In genomic region chr14:68979722-68980552, GRCh38 we compare ENCODE assay signal across 8 cellular contexts. TPM values are rescaled to one million over a fixed set of nuclear protein-coding genes. Genes with fewer than 3 reads are reported as not detected.
A peak's percentile ranks its signal among the peaks of the same experiment; 100 is the strongest.
DNase-seq lines count a peak whose midpoint lies in the region; ATAC-seq, FAIRE-seq and TF ChIP-seq lines count a peak whose summit lies in the region.

No MANE protein-coding gene starts in this region.

- 23% methylated on average over 35 of the region's 48 CpGs for WGBS in A549 (ENCODE audit: missing lambda C conversion rate)
- WGBS in transverse colon (ENCODE audit: low coverage in 1 of 2), 2 donors = 17 to 28% methylated on average over 6 to 32 of the region's 48 CpGs

- DNase-seq in A549 (ENCODE audit: low read depth in 1 of 2, low spot score in 1 of 2) = peak; percentile 36 to 59
- DNase-seq in GM12864 (ENCODE audit: low read depth) = no peak
- DNase-seq in OCI-M1 (lab: John Stamatoyannopoulos, UW) = peak; percentile 31
- peak in 1 of 2 donors; percentile 15 for DNase-seq in memory B cell (ENCODE audit: low spot score in 2 of 2)
- peak; percentile 61 for DNase-seq in transverse colon

- peak; percentile 34 to 54 for ATAC-seq in A549
- ATAC-seq in memory B cell (ENCODE audit: low read depth) = no peak
- no peak for ATAC-seq in HG02798 (IDR thresholded peaks at IDR 0.05; ENCODE audit: poor library complexity, unreplicated experiment)
- ATAC-seq in GM21723 (IDR thresholded peaks at IDR 0.05; ENCODE audit: unreplicated experiment) = no peak

- in situ Hi-C loops in transverse colon (cut with MboI; ENCODE audit: low pct_ligation_motif_present in 1 of 4, low pct_unique_long_range_greater_than_20kb in 1 of 4, low sequenced_read_pairs in 3 of 4) = no loop called here

- H3K27me3 Mint-ChIP-seq in dendritic cell treated with granulocyte-macrophage colony-stimulating factor and Interleukin-4, amounts not matched to agents 40 ng/mL and 50 ng/mL, for 4 days = peaks cover 18% of the 10 kb centered on the region
- H3K27me3 Mint-ChIP-seq in memory B cell = peaks cover 25% of the 10 kb centered on the region

- peak overlapping the region; percentile 96 to 99 for H3K27ac ChIP-seq in A549
- H3K27ac ChIP-seq in transverse colon = peak overlapping the region; percentile 93 to 99 (median 96)

- H3K27me3 ChIP-seq in transverse colon = no peaks in the 10 kb centered on the region

- peaks cover 25% of the 10 kb centered on the region for H3K36me3 Mint-ChIP-seq in dendritic cell treated with granulocyte-macrophage colony-stimulating factor and Interleukin-4, amounts not matched to agents 40 ng/mL and 50 ng/mL, for 4 days (ENCODE audit: low read depth)
- no peaks in the 10 kb centered on the region for H3K36me3 Mint-ChIP-seq in memory B cell

- no peak for FAIRE-seq in A549 (lab: Jason Lieb, UNC)

- CTCF ChIA-PET in A549 (lab: Yijun Ruan, JAX) = interaction anchor here (0.6 to 1.9 kb wide), 12 partner anchors 9 to 128 kb away, joined by 3 to 10 read pairs (median 4); no protein-coding TSS in a partner anchor

- H3K27ac Mint-ChIP-seq in dendritic cell treated with granulocyte-macrophage colony-stimulating factor and Interleukin-4, amounts not matched to agents 40 ng/mL and 50 ng/mL, for 4 days = peak overlapping the region; percentile 74
- H3K27ac Mint-ChIP-seq in memory B cell = no peak overlapping the region

- H3K4me3 ChIP-seq in A549 (peak overlapping the region; percentile 98), GM12864 (ENCODE audit: low read depth, low read length) (peak overlapping the region; percentile 39), transverse colon (peak overlapping the region; percentile 58 to 81 (median 73))

- no peaks in the 10 kb centered on the region for H3K36me3 ChIP-seq in transverse colon

- peak overlapping the region; percentile 97 for H3K4me2 ChIP-seq in A549

- TF ChIP-seq CTCF in A549 (IDR thresholded peaks at IDR 0.05) (no peak), GM12864 (IDR thresholded peaks at IDR 0.05; ENCODE audit: low read depth, low read length, missing control alignments) (no peak), transverse colon (IDR thresholded peaks at IDR 0.05) (no peak)

- H3K9me3 Mint-ChIP-seq in dendritic cell treated with granulocyte-macrophage colony-stimulating factor and Interleukin-4, amounts not matched to agents 40 ng/mL and 50 ng/mL, for 4 days = no peaks in the 10 kb centered on the region
- no peaks in the 10 kb centered on the region for H3K9me3 Mint-ChIP-seq in memory B cell

- intact Hi-C loops in dendritic cell treated with granulocyte-macrophage colony-stimulating factor and Interleukin-4, amounts not matched to agents 40 ng/mL and 50 ng/mL, for 4 days (cut with micrococcal nuclease) = loop anchor here (2.0 to 5.0 kb wide), 3 partner anchors 53 to 69 kb away; no protein-coding TSS in a partner anchor
- intact Hi-C loops in transverse colon (cut with DNase I; ENCODE audit: low total_unique reads) = loop anchor here (5.0 to 10.0 kb wide), 5 partner anchors 43 to 1825 kb away; no protein-coding TSS in a partner anchor

- TF ChIP-seq EP300 in A549 (IDR thresholded peaks at IDR 0.05) (no peak), transverse colon (IDR thresholded peaks at IDR 0.05; ENCODE audit: low read depth) (no peak)

- no peak for TF ChIP-seq RAD21 in A549 (conservative IDR thresholded peaks at IDR 0.05 in 1 of 2, IDR thresholded peaks at IDR 0.05 in 1 of 2)

- H3K4me1 ChIP-seq in A549 (peaks cover 30% of the 10 kb centered on the region), transverse colon (peaks cover 0 to 43% (median 34%) of the 10 kb centered on the region in 4 donors)

- POLR2A ChIA-PET in A549 (lab: Yijun Ruan, JAX) = interaction anchor here (0.5 to 1.7 kb wide), 3 partner anchors 28 to 122 kb away, joined by 3 to 12 read pairs (median 5); no protein-coding TSS in a partner anchor

- no peaks in the 10 kb centered on the region for H3K9me3 ChIP-seq in A549
- H3K9me3 ChIP-seq in transverse colon = no peaks in the 10 kb centered on the region

- peak overlapping the region; percentile 86 for H3K4me3 Mint-ChIP-seq in dendritic cell treated with granulocyte-macrophage colony-stimulating factor and Interleukin-4, amounts not matched to agents 40 ng/mL and 50 ng/mL, for 4 days
- peak overlapping the region; percentile 69 for H3K4me3 Mint-ChIP-seq in memory B cell

- peaks cover 33% of the 10 kb centered on the region for H3K4me1 Mint-ChIP-seq in dendritic cell treated with granulocyte-macrophage colony-stimulating factor and Interleukin-4, amounts not matched to agents 40 ng/mL and 50 ng/mL, for 4 days (ENCODE audit: low read depth)
- H3K4me1 Mint-ChIP-seq in memory B cell = peaks cover 3% of the 10 kb centered on the region

- TF ChIP-seq POLR2A in A549 (IDR thresholded peaks at IDR 0.05; ENCODE audit: low read length) = no peak
- TF ChIP-seq POLR2A in transverse colon (IDR thresholded peaks at IDR 0.05) = no peak

TF ChIP-seq in A549, 52 proteins besides CTCF, POLR2A, EP300 and RAD21:
- TF ChIP-seq CBX2 (IDR thresholded peaks at IDR 0.05; ENCODE audit: borderline replicate concordance, low read depth) = no peak
- no peak for TF ChIP-seq MAFK (IDR thresholded peaks at IDR 0.05; ENCODE audit: partially characterized antibody)
- TF ChIP-seq MYC (IDR thresholded peaks at IDR 0.05; ENCODE audit: borderline replicate concordance, low read length) = no peak
- TF ChIP-seq MAX (IDR thresholded peaks at IDR 0.05) = no peak; the same call in 1 of the 2 replicates
- 0 out of 3 replicates have a peak, but pooled peaks have one; percentile 12 for TF ChIP-seq SMC3 (IDR thresholded peaks at IDR 0.05)
TF ChIP-seq in A549: peak in this region for 1.

RNA-seq across cellular contexts. Expression of gene ACTN1, which starts 0.8 kb away (rescaled TPM):
- polyA plus RNA-seq in A549 (2011; rRNA removed) = 207 and 208 TPM in 2 replicates
- 265 and 286 TPM in 2 replicates for polyA plus RNA-seq in A549 (2012; cell fraction: cytosol; rRNA removed)
- 559 and 760 TPM in 2 replicates for polyA plus RNA-seq in A549 (2012; cell fraction: nucleus; rRNA removed)
- polyA plus RNA-seq in A549 (2017; fragmentation: RNase III; extraction: RNeasy Plus Mini Kit Qiagen cat#74134 plus additional on column Dnase treatment) = 245 to 269 TPM (median 252 TPM) in 3 replicates
- 580 and 586 TPM in 2 replicates for polyA minus RNA-seq in A549 (2011; rRNA and poly(A)+ RNA removed)
- 100 to 1,000 TPM; 127 to 403 (median 197) TPM for total RNA-seq in transverse colon

Comparison
In these comparisons a context has a peak if more than half of its experiments do, and no peak if none do; other contexts are left out.
1. ATAC-seq: peak in A549 (2 of 2); none in memory B cell (single experiment), HG02798 (single experiment) and GM21723 (single experiment).
2. H3K4me3 ChIP-seq: peak in every context shown above with its lines; median percentile 98 in A549; 73 in transverse colon; 39 in GM12864.